ENCODE assay signal across 8 cellular contexts in the genomic region with DNA sequence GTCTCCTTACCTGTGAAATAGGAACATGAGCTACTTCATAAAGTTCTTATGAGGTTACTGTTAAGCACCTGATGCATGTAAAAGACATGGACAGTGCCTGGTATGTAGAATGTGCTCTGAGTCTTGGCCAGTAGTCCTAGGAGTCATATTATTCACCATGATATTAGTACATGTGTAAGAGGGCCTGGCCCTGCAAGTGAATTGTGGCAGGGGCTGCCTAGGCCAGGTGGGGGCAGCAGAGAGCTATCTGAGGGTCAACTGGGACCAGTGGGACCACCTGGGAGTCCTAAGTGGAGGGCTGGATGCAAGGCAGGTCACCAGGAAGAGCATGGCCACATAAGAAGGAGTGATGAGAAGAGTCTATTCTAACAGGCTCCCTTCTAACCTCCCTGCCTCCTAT.
A peak's percentile ranks its signal among the peaks of the same experiment; 100 is the strongest.
DNase-seq lines count a peak whose midpoint lies in the region; ATAC-seq and TF ChIP-seq lines count a peak whose summit lies in the region.

No MANE protein-coding gene starts in this region.

- no peak overlapping the region for H3K27ac ChIP-seq in DOHH2 (ENCODE audit: low read depth, low read length)
- H3K27ac ChIP-seq in brain microvascular endothelial cell, result no peak overlapping the region

- H3F3A ChIP-seq in DOHH2 (ENCODE audit: control insufficient read depth, insufficient read depth), result no peaks in the 10 kb centered on the region

- no peaks in the 10 kb centered on the region for H3K9me2 ChIP-seq in DOHH2 (replicated peaks; ENCODE audit: control insufficient read depth, low read length)

- ATAC-seq in GM19463 (IDR thresholded peaks at IDR 0.05; ENCODE audit: unreplicated experiment), result peak; percentile 72
- ATAC-seq in HG02852 (IDR thresholded peaks at IDR 0.05; ENCODE audit: unreplicated experiment), result no peak

- DNase-seq in NCI-H1048 (lab: John Stamatoyannopoulos, UW) (peak; percentile 5), brain microvascular endothelial cell (peak; percentile 17), lung microvascular endothelial cell (ENCODE audit: low read depth in 2 of 2) (peak; percentile 28 to 50), HCEC 1CT (no peak)
- DNase-seq in effector CD8-positive, alpha-beta T cell (lab: John Stamatoyannopoulos, UW), result no peak

- no peaks in the 10 kb centered on the region for H3K9me3 ChIP-seq in DOHH2 (ENCODE audit: control insufficient read depth, insufficient read depth, low read length)

- H3K79me2 ChIP-seq in DOHH2 (ENCODE audit: control insufficient read depth, low read length), result no peaks in the 10 kb centered on the region

- no peaks in the 10 kb centered on the region for H3K4me1 ChIP-seq in DOHH2 (ENCODE audit: control insufficient read depth, low read length)

- H3K36me3 ChIP-seq in DOHH2 (ENCODE audit: control insufficient read depth, low read length), result no peaks in the 10 kb centered on the region
- H3K36me3 ChIP-seq in brain microvascular endothelial cell (replicated peaks), result no peaks in the 10 kb centered on the region

- H3K4me3 ChIP-seq in DOHH2 (ENCODE audit: low read length), result no peak overlapping the region
- no peak overlapping the region for H3K4me3 ChIP-seq in brain microvascular endothelial cell (ENCODE audit: low read depth, low read length)

- H3K4me2 ChIP-seq in DOHH2 (ENCODE audit: low read length), result no peak overlapping the region

- H3K27me3 ChIP-seq in DOHH2 (ENCODE audit: control insufficient read depth, low read length) (no peaks in the 10 kb centered on the region), brain microvascular endothelial cell (replicated peaks) (no peaks in the 10 kb centered on the region)

- in situ Hi-C loops in brain microvascular endothelial cell (cut with HindIII; ENCODE audit: low pct_ligation_motif_present, low sequenced_read_pairs), result no loop called here

- no peaks in the 10 kb centered on the region for H4K20me1 ChIP-seq in DOHH2 (ENCODE audit: control insufficient read depth, insufficient read depth, low read depth, low read length)

- peak; percentile 78 for TF ChIP-seq CTCF in DOHH2 (IDR thresholded peaks at IDR 0.05; ENCODE audit: low read depth, low read length, poor library complexity, severe bottlenecking)
- peak; percentile 74 for TF ChIP-seq CTCF in brain microvascular endothelial cell (IDR thresholded peaks at IDR 0.05; ENCODE audit: low read depth, low read length, missing control alignments)

Comparison
In these comparisons a context has a peak if more than half of its experiments do, and no peak if none do; other contexts are left out.
1. DNase-seq: peak in NCI-H1048 (single experiment), brain microvascular endothelial cell (single experiment) and lung microvascular endothelial cell (2 of 2); none in HCEC 1CT (single experiment) and effector CD8-positive, alpha-beta T cell (single experiment).